In genomic region chr14:101595887-101596721, GRCh38 we compare ENCODE assay signal across 13 cellular contexts. TPM values are rescaled to one million over a fixed set of nuclear protein-coding genes. Genes with fewer than 3 reads are reported as not detected.
DNase-seq lines count a peak whose midpoint lies in the region; ATAC-seq, FAIRE-seq and TF ChIP-seq lines count a peak whose summit lies in the region.
"Had no signal": no experiment of that assay in that cellular context is flagged by ENCODE, and none has a peak within 500 bp of the region (broad histone marks: within the 10 kb centered on the region; RNA-seq: fewer than 3 reads in every experiment).

No MANE protein-coding gene starts in this region.

- ATAC-seq in K562 = no peak; the same call in 2 of the 3 replicates
- ATAC-seq in gastrocnemius medialis = no peak
- ATAC-seq: HCT116 had no signal

- H3K9me3 ChIP-seq in K562 (replicated peaks; ENCODE audit: control insufficient read depth, insufficient read depth, low read depth, low read length) (no peaks in the 10 kb centered on the region), gastrocnemius medialis (no peaks in the 10 kb centered on the region), testis (no peaks in the 10 kb centered on the region)

- no peak overlapping the region for H3K9ac ChIP-seq in K562 (ENCODE audit: insufficient read depth in 1 of 2, low read depth in 2 of 2, low read length in 2 of 2)

- no peaks in the 10 kb centered on the region for H4K20me1 ChIP-seq in K562 (replicated peaks; ENCODE audit: control insufficient read depth, insufficient read depth, low read length)

- no peaks in the 10 kb centered on the region for H3K36me3 ChIP-seq in K562 (ENCODE audit: control insufficient read depth, insufficient read depth, low read length)
- no peaks in the 10 kb centered on the region for H3K36me3 ChIP-seq in gastrocnemius medialis
- no peaks in the 10 kb centered on the region for H3K36me3 ChIP-seq in testis (ENCODE audit: low read depth, missing control alignments)

- TF ChIP-seq RAD21 in K562 (CRISPR knock-in tag; conservative IDR thresholded peaks at IDR 0.05 in 1 of 2, IDR thresholded peaks at IDR 0.05 in 1 of 2) = no peak

- intact Hi-C loops in K562 (cut with micrococcal nuclease) (no loop called here), gastrocnemius medialis (cut with DNase I; ENCODE audit: low total_unique reads) (no loop called here), testis (cut with DNase I; ENCODE audit: low total_unique reads) (no loop called here)

- no peak for TF ChIP-seq CTCF in K562 (IDR thresholded peaks at IDR 0.05 in 2 of 3, conservative IDR thresholded peaks at IDR 0.05 in 1 of 3; ENCODE audit: insufficient read depth in 2 of 3, low read depth in 1 of 3, low read length in 3 of 3)
- TF ChIP-seq CTCF in gastrocnemius medialis (IDR thresholded peaks at IDR 0.05 in 4 of 5, conservative IDR thresholded peaks at IDR 0.05 in 1 of 5) = no peak
- TF ChIP-seq CTCF in GM20000 (IDR thresholded peaks at IDR 0.05; ENCODE audit: extremely low read depth, missing control alignments) = no peak
- TF ChIP-seq CTCF in testis (IDR thresholded peaks at IDR 0.05) = no peak

- 51% methylated on average over 5 of the region's 8 CpGs for WGBS in K562 (ENCODE audit: insufficient coverage, low coverage, missing lambda C conversion rate)
- 80 to 88% methylated on average over 6 to 8 of the region's 8 CpGs for WGBS in testis, 2 donors

- no peak for TF ChIP-seq EP300 in K562 (IDR thresholded peaks at IDR 0.05; ENCODE audit: low read length)

- H3K9me1 ChIP-seq in K562 (ENCODE audit: control insufficient read depth, insufficient read depth, low read length) = no peaks in the 10 kb centered on the region

- POLR2A ChIA-PET in K562 (lab: Yijun Ruan, JAX) = interaction anchor here (0.7 kb wide), 1 partner anchor 40 kb away, joined by 3 read pairs; no protein-coding TSS in a partner anchor

- in situ Hi-C loops in K562 (cut with MboI) (no loop called here), G401 (cut with HindIII; ENCODE audit: low sequenced_read_pairs) (no loop called here), gastrocnemius medialis (cut with MboI; ENCODE audit: low sequenced_read_pairs in 4 of 4) (no loop called here)

- H3K27ac Mint-ChIP-seq in T-helper 1 cell treated with Interleukin-12 subunit alpha and Interleukin-12 subunit beta and Interleukin-4 antibody, amounts not matched to agents 30 μg/mL and 1 μg/mL, for 36 hours = peak overlapping the region; percentile 73
- H3K27ac Mint-ChIP-seq: dendritic cell treated with granulocyte-macrophage colony-stimulating factor and Interleukin-4, amounts not matched to agents 40 ng/mL and 50 ng/mL, for 4 days had no signal

- peak overlapping the region; percentile 10; the same call in 1 of the 2 replicates for H2AFZ ChIP-seq in K562 (ENCODE audit: low read depth, low read length)

- H3K4me3 Mint-ChIP-seq in T-helper 1 cell treated with Interleukin-12 subunit alpha and Interleukin-12 subunit beta and Interleukin-4 antibody, amounts not matched to agents 30 μg/mL and 1 μg/mL, for 36 hours = peak overlapping the region; percentile 64
- H3K4me3 Mint-ChIP-seq: dendritic cell treated with granulocyte-macrophage colony-stimulating factor and Interleukin-4, amounts not matched to agents 40 ng/mL and 50 ng/mL, for 4 days had no signal

- TF ChIP-seq POLR2A in K562 (conservative IDR thresholded peaks at IDR 0.05) (no peak), gastrocnemius medialis (IDR thresholded peaks at IDR 0.05) (no peak), testis (IDR thresholded peaks at IDR 0.05) (no peak)

- H3K4me2 ChIP-seq in K562 (ENCODE audit: insufficient read depth, low read length) = no peak overlapping the region

- no peaks in the 10 kb centered on the region; a peak in 1 of 5 replicates for H3K4me1 ChIP-seq in K562 (replicated peaks in 1 of 2; ENCODE audit: control insufficient read depth in 2 of 2, insufficient read depth in 2 of 2, low read length in 2 of 2)
- H3K4me1 ChIP-seq in gastrocnemius medialis = no peaks in the 10 kb centered on the region
- H3K4me1 ChIP-seq in testis = no peaks in the 10 kb centered on the region

- H3K79me2 ChIP-seq in K562 (ENCODE audit: control insufficient read depth, insufficient read depth, low read length) = no peaks in the 10 kb centered on the region

- BruUV-seq in K562 (replicated peaks; lab: Mats Ljungman, UMichigan) = no TSS peak

- no peaks in the 10 kb centered on the region for H3K27me3 Mint-ChIP-seq in T-helper 1 cell treated with Interleukin-12 subunit alpha and Interleukin-12 subunit beta and Interleukin-4 antibody, amounts not matched to agents 30 μg/mL and 1 μg/mL, for 36 hours (ENCODE audit: low read depth)

- CTCF ChIA-PET in K562 (lab: Yijun Ruan, JAX; ENCODE audit: low intra/inter-chr PET ratio) = no interaction called here

- peaks cover 25% of the 10 kb centered on the region for H3K4me1 Mint-ChIP-seq in T-helper 1 cell treated with Interleukin-12 subunit alpha and Interleukin-12 subunit beta and Interleukin-4 antibody, amounts not matched to agents 30 μg/mL and 1 μg/mL, for 36 hours (ENCODE audit: low read depth)

- peaks cover 0 to 4% of the 10 kb centered on the region in 2 experiments; a peak in 1 of 5 replicates for H3K27me3 ChIP-seq in K562 (ENCODE audit: control insufficient read depth in 2 of 2, insufficient read depth in 2 of 2, low read length in 2 of 2)
- no peaks in the 10 kb centered on the region for H3K27me3 ChIP-seq in gastrocnemius medialis
- H3K27me3 ChIP-seq in testis = no peaks in the 10 kb centered on the region

- peaks cover 14% of the 10 kb centered on the region for H3K36me3 Mint-ChIP-seq in T-helper 1 cell treated with Interleukin-12 subunit alpha and Interleukin-12 subunit beta and Interleukin-4 antibody, amounts not matched to agents 30 μg/mL and 1 μg/mL, for 36 hours (ENCODE audit: low read depth)

- H3K27ac ChIP-seq in K562 (ENCODE audit: extremely low read depth, low read depth, low read length) (no peak overlapping the region), gastrocnemius medialis (no peak overlapping the region), testis (no peak overlapping the region)

- peak; percentile 4 for FAIRE-seq in GM19239 (lab: Jason Lieb, UNC)
- no peak for FAIRE-seq in K562 (lab: Jason Lieb, UNC)
- FAIRE-seq: keratinocyte had no signal

- H3K9me3 Mint-ChIP-seq in T-helper 1 cell treated with Interleukin-12 subunit alpha and Interleukin-12 subunit beta and Interleukin-4 antibody, amounts not matched to agents 30 μg/mL and 1 μg/mL, for 36 hours = peaks cover 37% of the 10 kb centered on the region
- H3K9me3 Mint-ChIP-seq: dendritic cell treated with granulocyte-macrophage colony-stimulating factor and Interleukin-4, amounts not matched to agents 40 ng/mL and 50 ng/mL, for 4 days had no signal

- H3K4me3 ChIP-seq in K562 (no peak overlapping the region), gastrocnemius medialis (no peak overlapping the region), testis (no peak overlapping the region)

- DNase-seq in GM19239 (ENCODE audit: insufficient read length, low spot score) (no peak), K562 (ENCODE audit: extremely low read depth in 1 of 4, low spot score in 3 of 4) (peak in 1 of 4 experiments; percentile 5), G401 (ENCODE audit: low spot score) (no peak), gastrocnemius medialis (no peak), GM20000 (ENCODE audit: low spot score) (no peak), testis (no peak)
- peak; percentile 6 to 10 for DNase-seq in stimulated activated CD4-positive, alpha-beta T cell treated with anti-CD3 and anti-CD28 coated beads, Interleukin-15, amount 100 ng/mL, for 48 hours (ENCODE audit: low read depth in 2 of 2)
- DNase-seq: NCI-H1092 treated with DMSO at 0.1 percent for 48 hours had no signal

TF ChIP-seq in K562, 482 proteins besides CTCF, POLR2A, EP300 and RAD21 (continues in another document):
- TF ChIP-seq HDAC1 (IDR thresholded peaks at IDR 0.05) = no peak

RNA-seq across cellular contexts. Expression of gene DIO3, which starts 34.8 kb away (rescaled TPM):
- total RNA-seq in K562 (2011; cell fraction: chromatin; rRNA removed; ENCODE audit: low replicate concordance) = not detected in 2 replicates
- total RNA-seq in K562 (2011; cell fraction: nucleolus; rRNA removed) = not detected in 2 replicates
- not detected in 2 replicates for total RNA-seq in K562 (2011; cell fraction: nucleoplasm; rRNA removed)
- total RNA-seq in K562 (2014; rRNA removed) = not detected in 2 replicates
- not detected in 2 replicates for total RNA-seq in K562 (2014; rRNA removed; fragmentation: Illumina TruSeq; extraction: Trizol)
- not detected in 2 replicates for total RNA-seq in K562 (2015; rRNA removed; fragmentation: Illumina TruSeq; extraction: Trizol)
- not detected in 2 replicates for total RNA-seq in K562 (2021)
- polyA plus RNA-seq in K562 (2011; rRNA removed) = not detected in 2 replicates
- not detected in 2 replicates for polyA plus RNA-seq in K562 (2011; cell fraction: cytosol; rRNA removed)
- not detected in 2 replicates for polyA plus RNA-seq in K562 (2011; cell fraction: nucleus; rRNA removed)
- not detected in 2 replicates for polyA plus RNA-seq in K562 (2012)
- not detected in 2 replicates for polyA plus RNA-seq in K562 (2014; fragmentation: Illumina TruSeq; extraction: Trizol)
- polyA plus RNA-seq in K562 (2014; fragmentation: Nextera tagmentation; extraction: Ambion mirVana) = not detected
- not detected in 2 replicates for polyA plus RNA-seq in K562 (2014; rRNA removed)
- polyA minus RNA-seq in K562 (2011; rRNA and poly(A)+ RNA removed) = not detected in 2 replicates
- polyA minus RNA-seq in K562 (2011; cell fraction: cytosol; rRNA and poly(A)+ RNA removed) = not detected in 2 replicates
- polyA minus RNA-seq in K562 (2011; cell fraction: nucleus; rRNA and poly(A)+ RNA removed) = not detected in 2 replicates
- not detected in 2 replicates for total RNA-seq in G401 (2014; rRNA removed; shearing (Covaris generic))
- 1 to 10 TPM in 3 of 4 donors, not detected in 1; 1.0 to 2.3 (median 1.0) TPM for total RNA-seq in gastrocnemius medialis
- 1 to 10 TPM; 2.4 to 4.6 TPM for total RNA-seq in testis
- polyA plus RNA-seq in testis (ENCODE audit: insufficient read depth, low read depth, low replicate concordance) = 2.3 TPM
- total RNA-seq: T-helper 2 cell treated with Interferon-gamma antibody and Interleukin-4, amounts not matched to agents 100 ng/mL and 5 ng/mL, for 36 hours had no signal
- polyA plus RNA-seq: keratinocyte had no signal

Comparison
In these comparisons a context has a peak if more than half of its experiments do, and no peak if none do; other contexts are left out.
1. DNase-seq: peak in stimulated activated CD4-positive, alpha-beta T cell treated with anti-CD3 and anti-CD28 coated beads, Interleukin-15, amount 100 ng/mL, for 48 hours (2 of 2); none in GM19239 (single experiment), G401 (single experiment), gastrocnemius medialis (0 of 2), GM20000 (single experiment) and testis (single experiment).